ENCODE assay signal across 17 cellular contexts in the genomic region with DNA sequence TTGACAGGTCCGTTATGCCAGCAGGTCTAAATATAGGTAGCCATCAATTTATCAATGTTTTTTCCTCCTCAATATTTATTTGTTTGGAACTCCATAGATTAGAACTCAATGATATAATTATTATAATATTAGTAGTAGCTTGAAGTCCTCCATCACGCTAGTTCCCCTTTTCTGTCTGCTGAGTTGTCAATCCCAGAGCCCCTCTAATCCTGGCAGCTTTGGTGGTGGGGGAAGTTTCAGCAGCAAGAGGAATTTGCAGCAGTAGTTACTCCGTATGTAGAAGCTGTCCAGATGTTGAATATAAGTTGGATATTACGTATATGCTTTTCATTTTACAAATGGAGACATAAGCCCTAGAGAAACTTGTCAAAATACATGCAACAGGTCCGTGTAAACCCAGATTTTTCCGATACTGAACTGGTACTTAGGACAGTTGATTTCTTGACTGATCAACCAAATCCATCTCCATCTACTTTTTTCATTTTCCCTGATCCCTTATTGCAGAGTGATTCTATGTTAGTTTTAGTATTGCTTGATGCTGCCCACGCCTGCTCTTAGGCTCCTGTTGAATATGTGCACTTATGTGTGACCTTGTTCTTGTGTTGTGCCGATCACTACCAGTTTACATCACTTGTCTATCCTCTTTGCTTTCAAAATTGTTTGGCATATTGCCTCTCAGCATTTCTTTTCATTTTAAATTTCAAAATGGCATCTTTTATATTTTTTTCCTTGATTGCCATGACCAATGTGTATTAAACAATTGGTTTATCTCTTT. TPM values are rescaled to one million over a fixed set of nuclear protein-coding genes. Genes with fewer than 3 reads are reported as not detected.
DNase-seq lines count a peak whose midpoint lies in the region; ATAC-seq, FAIRE-seq and TF ChIP-seq lines count a peak whose summit lies in the region.
"Had no signal": no experiment of that assay in that cellular context is flagged by ENCODE, and none has a peak within 500 bp of the region (broad histone marks: within the 10 kb centered on the region; RNA-seq: fewer than 3 reads in every experiment).

No MANE protein-coding gene starts in this region.

- no peaks in the 10 kb centered on the region for H3K9me3 Mint-ChIP-seq in HFFc6

- CTCF ChIA-PET in OCI-LY7 (lab: Charles Lee; ENCODE audit: unreplicated experiment), result no interaction called here
- CTCF ChIA-PET in K562 (lab: Yijun Ruan, JAX; ENCODE audit: low intra/inter-chr PET ratio), result interaction anchor here (5.1 kb wide), 1 partner anchor 258 kb away, joined by 43 read pairs; no protein-coding TSS in a partner anchor

- TF ChIP-seq POLR2A in K562 (conservative IDR thresholded peaks at IDR 0.05) (no peak), transverse colon (IDR thresholded peaks at IDR 0.05) (no peak)

- no peak for FAIRE-seq in K562 (lab: Jason Lieb, UNC)
- FAIRE-seq: keratinocyte had no signal

- no peaks in the 10 kb centered on the region for H3K9me3 ChIP-seq in left ventricle myocardium inferior (replicated peaks)
- H3K9me3 ChIP-seq in OCI-LY7 (ENCODE audit: low read length), result no peaks in the 10 kb centered on the region
- no peaks in the 10 kb centered on the region for H3K9me3 ChIP-seq in K562 (replicated peaks; ENCODE audit: control insufficient read depth, insufficient read depth, low read depth, low read length)
- no peaks in the 10 kb centered on the region for H3K9me3 ChIP-seq in transverse colon
- H3K9me3 ChIP-seq in aorta (ENCODE audit: control insufficient read depth, low read length), result no peaks in the 10 kb centered on the region

- intact Hi-C loops in Right ventricle myocardium inferior (cut with DNase I) (loop anchor here (10.0 kb wide), 1 partner anchor 317 kb away; no protein-coding TSS in a partner anchor), left ventricle myocardium inferior (cut with micrococcal nuclease) (loop anchor here (10.0 kb wide), 2 partner anchors 57 to 257 kb away; no protein-coding TSS in a partner anchor), OCI-LY7 (cut with micrococcal nuclease; ENCODE audit: unreplicated experiment) (no loop called here), K562 (cut with micrococcal nuclease) (loop anchor here (2.0 to 5.0 kb wide), 3 partner anchors 17 to 319 kb away; partner anchors contain the start of gene COL9A2), transverse colon (cut with DNase I; ENCODE audit: low total_unique reads) (loop anchor here (10.0 kb wide), 1 partner anchor 87 kb away; the partner anchor contains the start of gene COL9A2), aorta (cut with DNase I) (loop anchor here (5.0 kb wide), 3 partner anchors 59 to 249 kb away; no protein-coding TSS in a partner anchor)

- H3K4me1 ChIP-seq in left ventricle myocardium inferior (peaks cover 12% of the 10 kb centered on the region), OCI-LY7 (ENCODE audit: insufficient read depth, low read length, poor library complexity, severe bottlenecking) (peaks cover 63% of the 10 kb centered on the region), K562 (replicated peaks in 1 of 2; ENCODE audit: control insufficient read depth in 2 of 2, insufficient read depth in 2 of 2, low read length in 2 of 2) (peaks cover 15 to 35% of the 10 kb centered on the region in 2 experiments), transverse colon (peaks cover 0 to 35% (median 1%) of the 10 kb centered on the region in 4 donors), aorta (ENCODE audit: control insufficient read depth in 1 of 2, insufficient read depth in 2 of 2, low read length in 2 of 2) (no peaks in the 10 kb centered on the region)
- H3K4me1 ChIP-seq: parathyroid adenoma had no signal

- TF ChIP-seq RAD21 in K562 (CRISPR knock-in tag; conservative IDR thresholded peaks at IDR 0.05 in 1 of 2, IDR thresholded peaks at IDR 0.05 in 1 of 2), result no peak

- H3K36me3 Mint-ChIP-seq in HFFc6 (ENCODE audit: low read depth), result no peaks in the 10 kb centered on the region

- H4K20me1 ChIP-seq in OCI-LY7 (ENCODE audit: insufficient read depth, low read length) (peaks cover 14% of the 10 kb centered on the region; the same call in 1 of the 2 replicates), K562 (replicated peaks; ENCODE audit: control insufficient read depth, insufficient read depth, low read length) (no peaks in the 10 kb centered on the region)

- no peak for TF ChIP-seq CTCF in left ventricle myocardium inferior (IDR thresholded peaks at IDR 0.05; ENCODE audit: borderline replicate concordance)
- no peak for TF ChIP-seq CTCF in OCI-LY7 (conservative IDR thresholded peaks at IDR 0.05; ENCODE audit: low read length)
- TF ChIP-seq CTCF in K562 (IDR thresholded peaks at IDR 0.05 in 2 of 3, conservative IDR thresholded peaks at IDR 0.05 in 1 of 3; ENCODE audit: insufficient read depth in 2 of 3, low read depth in 1 of 3, low read length in 3 of 3), result no peak
- no peak for TF ChIP-seq CTCF in transverse colon (IDR thresholded peaks at IDR 0.05)
- TF ChIP-seq CTCF in HFFc6 (IDR thresholded peaks at IDR 0.05), result no peak

- H3K79me2 ChIP-seq in OCI-LY7 (ENCODE audit: insufficient read depth, low read depth, low read length) (peaks cover 98% of the 10 kb centered on the region), K562 (ENCODE audit: control insufficient read depth, insufficient read depth, low read length) (peaks cover 100% of the 10 kb centered on the region)

- TF ChIP-seq EP300 in K562 (IDR thresholded peaks at IDR 0.05; ENCODE audit: low read length) (no peak), transverse colon (IDR thresholded peaks at IDR 0.05; ENCODE audit: low read depth) (no peak)

- DNase-seq in Right ventricle myocardium inferior (ENCODE audit: missing footprints) (no peak), left ventricle myocardium inferior (no peak), OCI-LY7 (ENCODE audit: low spot score) (no peak), K562 (ENCODE audit: extremely low read depth in 1 of 4, low spot score in 3 of 4) (no peak), transverse colon (no peak), HFFc6 (no peak), aorta (no peak), foreskin melanocyte (no peak)
- DNase-seq: DMS53, midbrain, NCI-H1930, NCI-H526 treated with DMSO at 0.1 percent for 48 hours, RPMI8226, substantia nigra had no signal

- POLR2A ChIA-PET in OCI-LY7 (lab: Charles Lee) (interaction anchor here (0.6 to 1.3 kb wide), 3 partner anchors 14 to 177 kb away, joined by 3 to 5 read pairs (median 5); no protein-coding TSS in a partner anchor), K562 (lab: Yijun Ruan, JAX) (interaction anchor here (0.6 to 5.2 kb wide), 4 partner anchors 18 to 568 kb away, joined by 3 to 61 read pairs (median 4); no protein-coding TSS in a partner anchor)

- ATAC-seq in Right ventricle myocardium inferior (peak; percentile 50), K562 (no peak), aorta (ENCODE audit: low FRiP score) (no peak)

- H3K27me3 Mint-ChIP-seq in HFFc6 (ENCODE audit: insufficient read depth), result no peaks in the 10 kb centered on the region

- H3K36me3 ChIP-seq in left ventricle myocardium inferior (no peaks in the 10 kb centered on the region), OCI-LY7 (ENCODE audit: insufficient read depth, low read length) (peaks cover 6% of the 10 kb centered on the region), K562 (ENCODE audit: control insufficient read depth, insufficient read depth, low read length) (peaks cover 33% of the 10 kb centered on the region), transverse colon (no peaks in the 10 kb centered on the region), aorta (ENCODE audit: control insufficient read depth in 1 of 2, insufficient read depth in 2 of 2, low read length in 1 of 2) (no peaks in the 10 kb centered on the region)

- H3K27me3 ChIP-seq in left ventricle myocardium inferior (ENCODE audit: low read depth), result no peaks in the 10 kb centered on the region
- no peaks in the 10 kb centered on the region for H3K27me3 ChIP-seq in K562 (ENCODE audit: control insufficient read depth in 2 of 2, insufficient read depth in 2 of 2, low read length in 2 of 2)
- no peaks in the 10 kb centered on the region for H3K27me3 ChIP-seq in transverse colon
- H3K27me3 ChIP-seq in aorta (ENCODE audit: control insufficient read depth in 1 of 2, insufficient read depth in 2 of 2, low read length in 1 of 2), result no peaks in the 10 kb centered on the region

- no peak overlapping the region for H2AFZ ChIP-seq in OCI-LY7 (ENCODE audit: low read length)
- no peak overlapping the region for H2AFZ ChIP-seq in K562 (ENCODE audit: low read depth, low read length)
- H2AFZ ChIP-seq: parathyroid adenoma had no signal

- in situ Hi-C loops in K562 (cut with MboI), result loop anchor here (5.0 kb wide), 1 partner anchor 64 kb away; no protein-coding TSS in a partner anchor
- in situ Hi-C loops in transverse colon (cut with MboI; ENCODE audit: low pct_ligation_motif_present in 1 of 4, low pct_unique_long_range_greater_than_20kb in 1 of 4, low sequenced_read_pairs in 3 of 4), result loop anchor here in 2 of 4 donors (10.0 to 25.0 kb wide), 3 partner anchors 67 to 264 kb away; no protein-coding TSS in a partner anchor

- H3K4me3 ChIP-seq in left ventricle myocardium inferior, result no peak overlapping the region
- peak overlapping the region; percentile 21 for H3K4me3 ChIP-seq in OCI-LY7 (ENCODE audit: low read depth, low read length, poor library complexity, severe bottlenecking)
- H3K4me3 ChIP-seq in K562, result no peak overlapping the region
- no peak overlapping the region for H3K4me3 ChIP-seq in transverse colon
- no peak overlapping the region for H3K4me3 ChIP-seq in aorta (ENCODE audit: low read length in 2 of 2)
- H3K4me3 ChIP-seq: coronary artery had no signal

- peaks cover 12% of the 10 kb centered on the region for H3K4me1 Mint-ChIP-seq in HFFc6 (ENCODE audit: low read depth)

- no peaks in the 10 kb centered on the region for H3K9me2 ChIP-seq in OCI-LY7 (ENCODE audit: insufficient read depth, low read length)

- H3K4me2 ChIP-seq in OCI-LY7 (ENCODE audit: low read length) (peak overlapping the region; percentile 58), K562 (ENCODE audit: insufficient read depth, low read length) (no peak overlapping the region)

- H3K27ac Mint-ChIP-seq in HFFc6, result no peak overlapping the region

- no peak overlapping the region for H3K9ac ChIP-seq in K562 (ENCODE audit: insufficient read depth in 1 of 2, low read depth in 2 of 2, low read length in 2 of 2)
- H3K9ac ChIP-seq: parathyroid adenoma had no signal

- no peak overlapping the region for H3K27ac ChIP-seq in left ventricle myocardium inferior (replicated peaks)
- H3K27ac ChIP-seq in OCI-LY7 (ENCODE audit: low read depth, low read length, poor library complexity, severe bottlenecking), result no peak overlapping the region
- H3K27ac ChIP-seq in K562 (ENCODE audit: extremely low read depth, low read depth, low read length), result no peak overlapping the region
- H3K27ac ChIP-seq in transverse colon, result peak overlapping the region in 3 of 4 donors; percentile 15 to 86 (median 41)
- H3K27ac ChIP-seq in aorta (ENCODE audit: low read depth in 1 of 2, low read length in 2 of 2), result no peak overlapping the region
- H3K27ac ChIP-seq: parathyroid adenoma had no signal

- no TSS peak for BruUV-seq in OCI-LY7 (replicated peaks; lab: Mats Ljungman, UMichigan)
- no TSS peak for BruUV-seq in K562 (replicated peaks; lab: Mats Ljungman, UMichigan)

- H3K4me3 Mint-ChIP-seq in HFFc6, result no peak overlapping the region

- no peaks in the 10 kb centered on the region for H3K9me1 ChIP-seq in K562 (ENCODE audit: control insufficient read depth, insufficient read depth, low read length)

- WGBS in K562 (ENCODE audit: insufficient coverage, low coverage, missing lambda C conversion rate), result 84% methylated on average over 8 of the region's 8 CpGs
- 70 to 80% methylated on average over 7 to 8 of the region's 8 CpGs for WGBS in transverse colon (ENCODE audit: low coverage in 1 of 2), 2 donors
- 89 to 92% methylated on average over 8 of the region's 8 CpGs for WGBS in aorta, 2 donors

RNA-seq across cellular contexts. Expression of gene SMAP2, which starts 28.1 kb away (rescaled TPM):
- total RNA-seq in Right ventricle myocardium inferior (16.3 TPM), left ventricle myocardium inferior (15.0 TPM), OCI-LY7 (2022) (105 and 118 TPM in 2 replicates), K562 (2014; rRNA removed) (80.1 and 98.2 TPM in 2 replicates), K562 (2014; rRNA removed; fragmentation: Illumina TruSeq; extraction: Trizol) (94.1 and 101 TPM in 2 replicates), K562 (2015; rRNA removed; fragmentation: Illumina TruSeq; extraction: Trizol) (89.1 and 92.4 TPM in 2 replicates), K562 (2021) (109 and 117 TPM in 2 replicates), transverse colon (10 to 100 TPM; 20.1 to 47.0 (median 33.8) TPM), aorta (10 to 100 TPM; 36.9 to 42.2 TPM)
- total RNA-seq in OCI-LY7 (2014; rRNA removed; shearing (Covaris generic)), result 50.3 and 60.5 TPM in 2 replicates
- total RNA-seq in K562 (2011; cell fraction: chromatin; rRNA removed; ENCODE audit: low replicate concordance), result 77.4 and 118 TPM in 2 replicates
- 37.0 and 50.1 TPM in 2 replicates for total RNA-seq in K562 (2011; cell fraction: nucleolus; rRNA removed)
- 81.5 and 109 TPM in 2 replicates for total RNA-seq in K562 (2011; cell fraction: nucleoplasm; rRNA removed)
- polyA plus RNA-seq in K562 (2011; rRNA removed) (114 and 124 TPM in 2 replicates), K562 (2014; fragmentation: Illumina TruSeq; extraction: Trizol) (173 and 212 TPM in 2 replicates), K562 (2014; fragmentation: Nextera tagmentation; extraction: Ambion mirVana) (10 to 100 TPM; 38.7 to 47.3 TPM), K562 (2014; rRNA removed) (89.4 and 94.7 TPM in 2 replicates), aorta (10 to 100 TPM; 10.4 to 33.3 TPM)
- polyA plus RNA-seq in K562 (2011; cell fraction: cytosol; rRNA removed), result 98.8 and 132 TPM in 2 replicates
- 81.2 and 89.1 TPM in 2 replicates for polyA plus RNA-seq in K562 (2011; cell fraction: nucleus; rRNA removed)
- 100 and 128 TPM in 2 replicates for polyA plus RNA-seq in K562 (2012)
- polyA minus RNA-seq in K562 (2011; rRNA and poly(A)+ RNA removed), result 129 and 160 TPM in 2 replicates
- polyA minus RNA-seq in K562 (2011; cell fraction: cytosol; rRNA and poly(A)+ RNA removed), result 71.4 and 74.3 TPM in 2 replicates
- 28.4 and 48.0 TPM in 2 replicates for polyA minus RNA-seq in K562 (2011; cell fraction: nucleus; rRNA and poly(A)+ RNA removed)
- total RNA-seq in HFFc6 (2021; fragmentation: NEBNext Ultra II Directional; extraction: Animal tissue kit (Norgen Biotek cat#: 25700)), result 10 to 100 TPM; 27.7 to 37.5 (median 32.7) TPM

RNA-seq across cellular contexts. Expression of gene ZFP69B, which starts 48.7 kb away (rescaled TPM):
- total RNA-seq in Right ventricle myocardium inferior, result 1.2 TPM
- 1.1 TPM for total RNA-seq in left ventricle myocardium inferior
- 12.7 and 18.2 TPM in 2 replicates for total RNA-seq in OCI-LY7 (2014; rRNA removed; shearing (Covaris generic))
- total RNA-seq in OCI-LY7 (2022), result 26.8 and 28.3 TPM in 2 replicates
- total RNA-seq in K562 (2011; cell fraction: chromatin; rRNA removed; ENCODE audit: low replicate concordance), result 10.7 and 26.6 TPM in 2 replicates
- total RNA-seq in K562 (2011; cell fraction: nucleolus; rRNA removed), result 7.2 and 9.2 TPM in 2 replicates
- total RNA-seq in K562 (2011; cell fraction: nucleoplasm; rRNA removed), result 11.4 and 12.9 TPM in 2 replicates
- 6.0 and 6.4 TPM in 2 replicates for total RNA-seq in K562 (2014; rRNA removed)
- total RNA-seq in K562 (2014; rRNA removed; fragmentation: Illumina TruSeq; extraction: Trizol), result 10.3 and 12.8 TPM in 2 replicates
- 5.5 and 5.6 TPM in 2 replicates for total RNA-seq in K562 (2015; rRNA removed; fragmentation: Illumina TruSeq; extraction: Trizol)
- 8.2 and 9.5 TPM in 2 replicates for total RNA-seq in K562 (2021)
- 7.5 and 8.4 TPM in 2 replicates for polyA plus RNA-seq in K562 (2011; rRNA removed)
- polyA plus RNA-seq in K562 (2011; cell fraction: cytosol; rRNA removed), result 1.6 and 2.9 TPM in 2 replicates
- 5.7 and 5.9 TPM in 2 replicates for polyA plus RNA-seq in K562 (2011; cell fraction: nucleus; rRNA removed)
- polyA plus RNA-seq in K562 (2012), result 4.5 and 5.3 TPM in 2 replicates
- 9.4 and 10.2 TPM in 2 replicates for polyA plus RNA-seq in K562 (2014; fragmentation: Illumina TruSeq; extraction: Trizol)
- polyA plus RNA-seq in K562 (2014; fragmentation: Nextera tagmentation; extraction: Ambion mirVana), result 1 to 10 TPM; 1.6 to 2.8 TPM
- polyA plus RNA-seq in K562 (2014; rRNA removed), result 7.9 and 8.9 TPM in 2 replicates
- 10.6 and 14.2 TPM in 2 replicates for polyA minus RNA-seq in K562 (2011; rRNA and poly(A)+ RNA removed)
- 2.9 and 4.1 TPM in 2 replicates for polyA minus RNA-seq in K562 (2011; cell fraction: cytosol; rRNA and poly(A)+ RNA removed)
- 5.3 and 9.3 TPM in 2 replicates for polyA minus RNA-seq in K562 (2011; cell fraction: nucleus; rRNA and poly(A)+ RNA removed)
- 1 to 10 TPM in 1 of 4 donors, under 1 TPM in 1, not detected in 2; 0.68 to 1.9 TPM for total RNA-seq in transverse colon
- total RNA-seq in HFFc6 (2021; fragmentation: NEBNext Ultra II Directional; extraction: Animal tissue kit (Norgen Biotek cat#: 25700)), result 1 to 10 TPM; 3.2 to 4.3 (median 3.7) TPM
- 1 to 10 TPM; 2.2 to 2.4 TPM for total RNA-seq in aorta
- polyA plus RNA-seq in aorta, result 1 to 10 TPM in 1 of 2 donors, under 1 TPM in 1; 0.54 to 2.0 TPM

Comparison
In these comparisons a context has a peak if more than half of its experiments do, and no peak if none do; other contexts are left out.
1. H3K27ac ChIP-seq: peak in transverse colon (3 of 4); none in left ventricle myocardium inferior (single experiment), OCI-LY7 (single experiment), K562 (single experiment) and aorta (0 of 2).